ENCODE assay signal across 1 cellular context in the genomic region with DNA sequence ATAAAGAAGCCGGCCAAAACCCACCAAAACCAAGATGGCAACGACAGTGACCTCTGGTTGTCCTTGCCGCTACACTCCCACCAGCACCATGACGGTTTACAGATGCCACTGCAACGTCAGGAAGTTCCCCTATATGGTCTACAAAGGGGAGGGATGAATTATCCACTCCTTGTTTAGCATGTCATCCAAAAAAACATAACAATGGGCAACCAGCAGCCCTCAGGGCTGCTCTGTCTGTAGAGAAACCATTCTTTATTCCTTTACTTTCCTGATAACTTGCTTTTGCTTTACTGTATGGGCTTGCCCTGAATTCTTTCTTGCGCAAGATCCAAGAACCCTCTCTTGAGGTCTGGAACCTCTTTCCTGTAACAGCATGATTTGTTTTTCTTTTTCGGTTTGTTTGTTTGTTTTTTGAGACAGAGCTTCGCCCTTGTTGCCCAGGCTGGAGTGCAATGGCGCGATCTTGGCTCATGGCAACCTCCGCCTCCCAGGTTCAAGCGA.
TF ChIP-seq lines count a peak whose summit lies in the region.

No MANE protein-coding gene starts in this region.

TF ChIP-seq in HepG2, 621 proteins besides CTCF, POLR2A, EP300 and RAD21:
- TF ChIP-seq BATF2 (CRISPR knock-in tag; IDR thresholded peaks at IDR 0.05) (no peak), SRY (CRISPR knock-in tag; IDR thresholded peaks at IDR 0.05) (no peak), ZNF280B (CRISPR knock-in tag; IDR thresholded peaks at IDR 0.05; ENCODE audit: borderline replicate concordance) (no peak), CEBPB (IDR thresholded peaks at IDR 0.05; ENCODE audit: borderline replicate concordance, low read depth, low read length) (peak; percentile 71; the same call in 1 of the 2 replicates), ZBTB3 (CRISPR knock-in tag; IDR thresholded peaks at IDR 0.05; ENCODE audit: borderline replicate concordance, low read depth) (no peak), NR2F2 (IDR thresholded peaks at IDR 0.05; ENCODE audit: borderline replicate concordance, low read depth) (no peak), ATF6 (CRISPR knock-in tag; conservative IDR thresholded peaks at IDR 0.05) (no peak), CEBPG (CRISPR knock-in tag; IDR thresholded peaks at IDR 0.05) (0 out of 2 replicates have a peak, but pooled peaks have one; percentile 7), KDM2A (CRISPR knock-in tag; IDR thresholded peaks at IDR 0.05; ENCODE audit: borderline replicate concordance, low read depth) (no peak), ZNF772 (CRISPR knock-in tag; IDR thresholded peaks at IDR 0.05) (no peak), SMYD3 (CRISPR knock-in tag; IDR thresholded peaks at IDR 0.05) (no peak), ZNF589 (CRISPR knock-in tag; conservative IDR thresholded peaks at IDR 0.05) (no peak)
- TF ChIP-seq, protein P1, sequence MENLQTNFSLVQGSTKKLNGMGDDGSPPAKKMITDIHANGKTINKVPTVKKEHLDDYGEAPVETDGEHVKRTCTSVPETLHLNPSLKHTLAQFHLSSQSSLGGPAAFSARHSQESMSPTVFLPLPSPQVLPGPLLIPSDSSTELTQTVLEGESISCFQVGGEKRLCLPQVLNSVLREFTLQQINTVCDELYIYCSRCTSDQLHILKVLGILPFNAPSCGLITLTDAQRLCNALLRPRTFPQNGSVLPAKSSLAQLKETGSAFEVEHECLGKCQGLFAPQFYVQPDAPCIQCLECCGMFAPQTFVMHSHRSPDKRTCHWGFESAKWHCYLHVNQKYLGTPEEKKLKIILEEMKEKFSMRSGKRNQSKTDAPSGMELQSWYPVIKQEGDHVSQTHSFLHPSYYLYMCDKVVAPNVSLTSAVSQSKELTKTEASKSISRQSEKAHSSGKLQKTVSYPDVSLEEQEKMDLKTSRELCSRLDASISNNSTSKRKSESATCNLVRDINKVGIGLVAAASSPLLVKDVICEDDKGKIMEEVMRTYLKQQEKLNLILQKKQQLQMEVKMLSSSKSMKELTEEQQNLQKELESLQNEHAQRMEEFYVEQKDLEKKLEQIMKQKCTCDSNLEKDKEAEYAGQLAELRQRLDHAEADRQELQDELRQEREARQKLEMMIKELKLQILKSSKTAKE (CRISPR knock-in tag; IDR thresholded peaks at IDR 0.05; ENCODE audit: borderline replicate concordance): no peak
- TF ChIP-seq, protein P2, sequence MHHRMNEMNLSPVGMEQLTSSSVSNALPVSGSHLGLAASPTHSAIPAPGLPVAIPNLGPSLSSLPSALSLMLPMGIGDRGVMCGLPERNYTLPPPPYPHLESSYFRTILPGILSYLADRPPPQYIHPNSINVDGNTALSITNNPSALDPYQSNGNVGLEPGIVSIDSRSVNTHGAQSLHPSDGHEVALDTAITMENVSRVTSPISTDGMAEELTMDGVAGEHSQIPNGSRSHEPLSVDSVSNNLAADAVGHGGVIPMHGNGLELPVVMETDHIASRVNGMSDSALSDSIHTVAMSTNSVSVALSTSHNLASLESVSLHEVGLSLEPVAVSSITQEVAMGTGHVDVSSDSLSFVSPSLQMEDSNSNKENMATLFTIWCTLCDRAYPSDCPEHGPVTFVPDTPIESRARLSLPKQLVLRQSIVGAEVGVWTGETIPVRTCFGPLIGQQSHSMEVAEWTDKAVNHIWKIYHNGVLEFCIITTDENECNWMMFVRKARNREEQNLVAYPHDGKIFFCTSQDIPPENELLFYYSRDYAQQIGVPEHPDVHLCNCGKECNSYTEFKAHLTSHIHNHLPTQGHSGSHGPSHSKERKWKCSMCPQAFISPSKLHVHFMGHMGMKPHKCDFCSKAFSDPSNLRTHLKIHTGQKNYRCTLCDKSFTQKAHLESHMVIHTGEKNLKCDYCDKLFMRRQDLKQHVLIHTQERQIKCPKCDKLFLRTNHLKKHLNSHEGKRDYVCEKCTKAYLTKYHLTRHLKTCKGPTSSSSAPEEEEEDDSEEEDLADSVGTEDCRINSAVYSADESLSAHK (CRISPR knock-in tag; IDR thresholded peaks at IDR 0.05; ENCODE audit: borderline replicate concordance): no peak
